Comparison of ENCODE assay signal across 10 cellular contexts in genomic region chr19:4284176-4284958, GRCh38. TPM values are rescaled to one million over a fixed set of nuclear protein-coding genes. Genes with fewer than 3 reads are reported as not detected.
DNase-seq lines count a peak whose midpoint lies in the region; ATAC-seq, FAIRE-seq and TF ChIP-seq lines count a peak whose summit lies in the region.
"Had no signal": no experiment of that assay in that cellular context is flagged by ENCODE, and none has a peak within 500 bp of the region (broad histone marks: within the 10 kb centered on the region; RNA-seq: fewer than 3 reads in every experiment).

No MANE protein-coding gene starts in this region.

- H3K27ac ChIP-seq in SK-N-SH (ENCODE audit: low read depth in 2 of 2, low read length in 1 of 2) (no peak overlapping the region), keratinocyte (ENCODE audit: control insufficient read depth, insufficient read depth, low read length) (no peak overlapping the region)
- H3K27ac ChIP-seq: gastroesophageal sphincter had no signal

- H2AFZ ChIP-seq in SK-N-SH (ENCODE audit: low read depth) = no peak overlapping the region
- no peak overlapping the region for H2AFZ ChIP-seq in keratinocyte (ENCODE audit: control insufficient read depth, low read length)

- H3K4me1 ChIP-seq in SK-N-SH (ENCODE audit: control insufficient read depth in 1 of 2, insufficient read depth in 2 of 2, low read depth in 1 of 2, low read length in 1 of 2) = no peaks in the 10 kb centered on the region; a peak in 1 of 4 replicates
- H3K4me1 ChIP-seq in keratinocyte (ENCODE audit: control insufficient read depth, extremely low read depth, insufficient read depth, low read length) = no peaks in the 10 kb centered on the region

- no peak for FAIRE-seq in keratinocyte (lab: Jason Lieb, UNC)

- in situ Hi-C loops in Caki2 (cut with HindIII; ENCODE audit: low pct_unique_long_range_greater_than_20kb, low sequenced_read_pairs) = no loop called here

- POLR2A ChIA-PET in SK-N-SH (lab: Yijun Ruan, JAX) = interaction anchor here (1.2 to 1.3 kb wide), 2 partner anchors 12 to 58 kb away, joined by 3 read pairs; no protein-coding TSS in a partner anchor

- H3K79me2 ChIP-seq in SK-N-SH (ENCODE audit: insufficient read depth) = no peaks in the 10 kb centered on the region
- H3K79me2 ChIP-seq in keratinocyte (ENCODE audit: control insufficient read depth, insufficient read depth, low read length) = no peaks in the 10 kb centered on the region

- TF ChIP-seq CTCF in SK-N-SH (IDR thresholded peaks at IDR 0.05) = no peak
- TF ChIP-seq CTCF in keratinocyte (optimal IDR thresholded peaks at IDR 0.05 in 1 of 3, IDR thresholded peaks at IDR 0.05 in 1 of 3, conservative IDR thresholded peaks at IDR 0.05 in 1 of 3; ENCODE audit: extremely low read depth in 1 of 3, insufficient read depth in 2 of 3, low read length in 3 of 3) = no peak

- DNase-seq in Caki2 (ENCODE audit: low read depth) (peak; percentile 34), HuH-7 (ENCODE audit: low spot score) (peak; percentile 99), SK-N-SH (peak; percentile 93), keratinocyte (ENCODE audit: low read depth, low spot score) (no peak), SKM-1 (lab: John Stamatoyannopoulos, UW; ENCODE audit: unreplicated experiment) (no peak), NCI-H510A treated with DMSO at 0.1 percent for 48 hours (lab: John Stamatoyannopoulos, UW) (no peak), midbrain (lab: John Stamatoyannopoulos, UW) (no peak)
- DNase-seq: activated CD8-positive, alpha-beta memory T cell treated with anti-CD3 and anti-CD28 coated beads for 24 hours had no signal

- ATAC-seq in HG03196 (IDR thresholded peaks at IDR 0.05; ENCODE audit: unreplicated experiment) = no peak
- ATAC-seq: gastroesophageal sphincter had no signal

- CTCF ChIA-PET in SK-N-SH (lab: Yijun Ruan, JAX) = interaction anchor here (0.7 to 1.9 kb wide), 2 partner anchors 17 to 51 kb away, joined by 3 to 8 read pairs; no protein-coding TSS in a partner anchor

- no peak overlapping the region for H3K4me2 ChIP-seq in SK-N-SH
- peak overlapping the region; percentile 16 for H3K4me2 ChIP-seq in keratinocyte (ENCODE audit: control insufficient read depth, extremely low read depth, insufficient read depth, low read depth, low read length)

- peaks cover 12% of the 10 kb centered on the region for H3K27me3 ChIP-seq in SK-N-SH (ENCODE audit: insufficient read depth)
- H3K27me3 ChIP-seq in keratinocyte (ENCODE audit: control insufficient read depth, extremely low read depth, insufficient read depth, low read length) = peaks cover 37% of the 10 kb centered on the region

- H4K20me1 ChIP-seq in SK-N-SH (ENCODE audit: insufficient read depth) (no peaks in the 10 kb centered on the region), keratinocyte (ENCODE audit: control insufficient read depth, extremely low read depth, insufficient read depth, low read length) (no peaks in the 10 kb centered on the region)

- dilution Hi-C loops in keratinocyte (cut with MboI; ENCODE audit: extremely low pct_ligation_motif_present, low sequenced_read_pairs) = no loop called here

- H3K9me2 ChIP-seq in SK-N-SH = no peaks in the 10 kb centered on the region

- H3K9ac ChIP-seq in SK-N-SH (no peak overlapping the region), keratinocyte (ENCODE audit: control insufficient read depth, extremely low read depth, insufficient read depth, low read length) (no peak overlapping the region)

- H3K36me3 ChIP-seq in SK-N-SH (replicated peaks in 1 of 2; ENCODE audit: control insufficient read depth in 1 of 2, insufficient read depth in 2 of 2, low read length in 1 of 2) (no peaks in the 10 kb centered on the region), keratinocyte (ENCODE audit: control insufficient read depth in 2 of 2, extremely low read depth in 1 of 2, insufficient read depth in 2 of 2, low read length in 2 of 2) (no peaks in the 10 kb centered on the region)
- H3K36me3 ChIP-seq: gastroesophageal sphincter had no signal

- H3F3A ChIP-seq in SK-N-SH (replicated peaks; ENCODE audit: insufficient read depth) = no peaks in the 10 kb centered on the region

- no peak for TF ChIP-seq RAD21 in SK-N-SH (IDR thresholded peaks at IDR 0.05; ENCODE audit: low read length)

- WGBS in SK-N-SH (ENCODE audit: low lambda C conversion rate) = 79% methylated on average over 20 of the region's 20 CpGs

- H3K4me3 ChIP-seq in SK-N-SH (ENCODE audit: low read depth in 2 of 2, low read length in 1 of 2) (no peak overlapping the region), keratinocyte (ENCODE audit: control insufficient read depth in 2 of 3, extremely low read depth in 1 of 3, insufficient read depth in 2 of 3, low read depth in 1 of 3, low read length in 3 of 3) (no peak overlapping the region)
- H3K4me3 ChIP-seq: gastroesophageal sphincter had no signal

- H3K9me1 ChIP-seq in keratinocyte (ENCODE audit: control insufficient read depth, extremely low read depth, insufficient read depth, low read length) = no peaks in the 10 kb centered on the region

- TF ChIP-seq EP300 in SK-N-SH (IDR thresholded peaks at IDR 0.05; ENCODE audit: borderline replicate concordance in 1 of 2, low read depth in 1 of 2, low read length in 1 of 2) = no peak

- no peaks in the 10 kb centered on the region for H3K9me3 ChIP-seq in SK-N-SH
- no peaks in the 10 kb centered on the region for H3K9me3 ChIP-seq in keratinocyte (ENCODE audit: control insufficient read depth, low read depth, low read length)
- H3K9me3 ChIP-seq: gastroesophageal sphincter had no signal

RNA-seq across cellular contexts. Expression of gene SHD, which starts 5.3 kb away (rescaled TPM):
- total RNA-seq in Caki2 (2014; rRNA removed; shearing (Covaris generic); ENCODE audit: low replicate concordance) = not detected in 2 replicates
- polyA plus RNA-seq in SK-N-SH (2012; rRNA removed) (3.1 and 6.9 TPM in 2 replicates), keratinocyte (not detected in 3 replicates)
- polyA plus RNA-seq in SK-N-SH (2012; cell fraction: cytosol; rRNA removed) = 3.0 and 7.6 TPM in 2 replicates
- 8.5 and 32.8 TPM in 2 replicates for polyA plus RNA-seq in SK-N-SH (2012; cell fraction: nucleus; rRNA removed)
- polyA plus RNA-seq in keratinocyte (2011; ENCODE audit: low read depth) = not detected
- polyA plus RNA-seq in keratinocyte (2011; cell fraction: cytosol; rRNA removed) = not detected in 2 replicates
- polyA plus RNA-seq in keratinocyte (2011; cell fraction: nucleus; rRNA removed) = not detected in 2 replicates
- polyA plus RNA-seq in keratinocyte (2012; ENCODE audit: low replicate concordance) = not detected in 2 replicates
- not detected in 3 replicates for polyA minus RNA-seq in keratinocyte
- polyA minus RNA-seq in keratinocyte (2011; cell fraction: cytosol; rRNA and poly(A)+ RNA removed) = not detected
- polyA minus RNA-seq in keratinocyte (2011; cell fraction: nucleus; rRNA and poly(A)+ RNA removed) = not detected in 2 replicates
- total RNA-seq: gastroesophageal sphincter had no signal

RNA-seq across cellular contexts. Expression of gene TMIGD2, which starts 17.8 kb away (rescaled TPM):
- not detected in 2 replicates for total RNA-seq in Caki2 (2014; rRNA removed; shearing (Covaris generic); ENCODE audit: low replicate concordance)
- polyA plus RNA-seq in SK-N-SH (2012; rRNA removed) (0.06 TPM in 1 of 2 replicates, not detected in the other), keratinocyte (not detected in 3 replicates)
- polyA plus RNA-seq in SK-N-SH (2012; cell fraction: cytosol; rRNA removed) = 0.03 and 0.21 TPM in 2 replicates
- not detected in 2 replicates for polyA plus RNA-seq in SK-N-SH (2012; cell fraction: nucleus; rRNA removed)
- not detected for polyA plus RNA-seq in keratinocyte (2011; ENCODE audit: low read depth)
- not detected in 2 replicates for polyA plus RNA-seq in keratinocyte (2011; cell fraction: cytosol; rRNA removed)
- not detected in 2 replicates for polyA plus RNA-seq in keratinocyte (2011; cell fraction: nucleus; rRNA removed)
- polyA plus RNA-seq in keratinocyte (2012; ENCODE audit: low replicate concordance) = not detected in 2 replicates
- not detected in 3 replicates for polyA minus RNA-seq in keratinocyte
- polyA minus RNA-seq in keratinocyte (2011; cell fraction: cytosol; rRNA and poly(A)+ RNA removed) = not detected
- polyA minus RNA-seq in keratinocyte (2011; cell fraction: nucleus; rRNA and poly(A)+ RNA removed) = not detected in 2 replicates

RNA-seq across cellular contexts. Expression of gene FSD1, which starts 20.0 kb away (rescaled TPM):
- total RNA-seq in Caki2 (2014; rRNA removed; shearing (Covaris generic); ENCODE audit: low replicate concordance) = 12.7 and 15.8 TPM in 2 replicates
- polyA plus RNA-seq in SK-N-SH (2012; rRNA removed) = 46.7 and 49.0 TPM in 2 replicates
- 18.6 and 33.9 TPM in 2 replicates for polyA plus RNA-seq in SK-N-SH (2012; cell fraction: cytosol; rRNA removed)
- 90.3 and 101 TPM in 2 replicates for polyA plus RNA-seq in SK-N-SH (2012; cell fraction: nucleus; rRNA removed)
- polyA plus RNA-seq in keratinocyte = 0.35 to 1.8 TPM (median 0.49 TPM) in 3 replicates
- polyA plus RNA-seq in keratinocyte (2011; ENCODE audit: low read depth) = not detected
- 0.29 and 0.68 TPM in 2 replicates for polyA plus RNA-seq in keratinocyte (2011; cell fraction: cytosol; rRNA removed)
- polyA plus RNA-seq in keratinocyte (2011; cell fraction: nucleus; rRNA removed) = 0.68 and 0.70 TPM in 2 replicates
- 2.1 TPM in 1 of 2 replicates, not detected in the other for polyA plus RNA-seq in keratinocyte (2012; ENCODE audit: low replicate concordance)
- 0.49 to 4.0 TPM (median 2.3 TPM) in 3 replicates for polyA minus RNA-seq in keratinocyte
- not detected for polyA minus RNA-seq in keratinocyte (2011; cell fraction: cytosol; rRNA and poly(A)+ RNA removed)
- polyA minus RNA-seq in keratinocyte (2011; cell fraction: nucleus; rRNA and poly(A)+ RNA removed) = 0.70 and 0.74 TPM in 2 replicates

RNA-seq across cellular contexts. Expression of gene YJU2, which starts 37.5 kb away (rescaled TPM):
- 42.0 and 46.9 TPM in 2 replicates for total RNA-seq in Caki2 (2014; rRNA removed; shearing (Covaris generic); ENCODE audit: low replicate concordance)
- polyA plus RNA-seq in SK-N-SH (2012; rRNA removed) (25.3 and 29.0 TPM in 2 replicates), keratinocyte (10.8 to 17.0 TPM (median 13.7 TPM) in 3 replicates)
- 19.2 and 22.0 TPM in 2 replicates for polyA plus RNA-seq in SK-N-SH (2012; cell fraction: cytosol; rRNA removed)
- 18.9 and 21.1 TPM in 2 replicates for polyA plus RNA-seq in SK-N-SH (2012; cell fraction: nucleus; rRNA removed)
- polyA plus RNA-seq in keratinocyte (2011; ENCODE audit: low read depth) = 9.0 TPM
- polyA plus RNA-seq in keratinocyte (2011; cell fraction: cytosol; rRNA removed) = 6.6 and 12.7 TPM in 2 replicates
- 9.7 and 11.4 TPM in 2 replicates for polyA plus RNA-seq in keratinocyte (2011; cell fraction: nucleus; rRNA removed)
- 7.5 and 18.9 TPM in 2 replicates for polyA plus RNA-seq in keratinocyte (2012; ENCODE audit: low replicate concordance)
- polyA minus RNA-seq in keratinocyte = 5.3 to 13.3 TPM (median 12.7 TPM) in 3 replicates
- 10.2 TPM for polyA minus RNA-seq in keratinocyte (2011; cell fraction: cytosol; rRNA and poly(A)+ RNA removed)
- polyA minus RNA-seq in keratinocyte (2011; cell fraction: nucleus; rRNA and poly(A)+ RNA removed) = 4.1 and 7.5 TPM in 2 replicates

RNA-seq across cellular contexts. Expression of gene STAP2, which starts 54.3 kb away (rescaled TPM):
- 7.6 and 25.1 TPM in 2 replicates for total RNA-seq in Caki2 (2014; rRNA removed; shearing (Covaris generic); ENCODE audit: low replicate concordance)
- polyA plus RNA-seq in SK-N-SH (2012; rRNA removed) (6.0 and 7.6 TPM in 2 replicates), keratinocyte (53.8 to 80.5 TPM (median 60.0 TPM) in 3 replicates)
- 2.8 and 2.9 TPM in 2 replicates for polyA plus RNA-seq in SK-N-SH (2012; cell fraction: cytosol; rRNA removed)
- 5.6 and 6.1 TPM in 2 replicates for polyA plus RNA-seq in SK-N-SH (2012; cell fraction: nucleus; rRNA removed)
- polyA plus RNA-seq in keratinocyte (2011; ENCODE audit: low read depth) = 70.3 TPM
- 37.9 and 84.3 TPM in 2 replicates for polyA plus RNA-seq in keratinocyte (2011; cell fraction: cytosol; rRNA removed)
- polyA plus RNA-seq in keratinocyte (2011; cell fraction: nucleus; rRNA removed) = 70.9 and 84.1 TPM in 2 replicates
- 54.3 and 57.7 TPM in 2 replicates for polyA plus RNA-seq in keratinocyte (2012; ENCODE audit: low replicate concordance)
- polyA minus RNA-seq in keratinocyte = 38.9 to 51.1 TPM (median 39.6 TPM) in 3 replicates
- polyA minus RNA-seq in keratinocyte (2011; cell fraction: cytosol; rRNA and poly(A)+ RNA removed) = 77.9 TPM
- polyA minus RNA-seq in keratinocyte (2011; cell fraction: nucleus; rRNA and poly(A)+ RNA removed) = 23.1 and 24.4 TPM in 2 replicates

Comparison
In these comparisons a context has a peak if more than half of its experiments do, and no peak if none do; other contexts are left out.
1. DNase-seq: peak in Caki2 (single experiment), HuH-7 (single experiment) and SK-N-SH (single experiment); none in keratinocyte (single experiment), SKM-1 (single experiment), NCI-H510A treated with DMSO at 0.1 percent for 48 hours (single experiment) and midbrain (single experiment).
2. RNA of gene FSD1, which starts 20.0 kb away (polyA plus RNA-seq): 18.6 to 101 TPM in SK-N-SH; 0.29 to 2.1 TPM in keratinocyte; every median in the first group is over 4 times any median in the second.